ENCODE assay signal across 1 cellular context in genomic region chr17:82273327-82274133, GRCh38.
TF ChIP-seq lines count a peak whose summit lies in the region.

Gene CSNK1D (minus strand): TSS chr17:82273700. CDS start chr17:82273381, 319 bp downstream.

TF ChIP-seq in HepG2, 621 proteins besides CTCF, POLR2A, EP300 and RAD21 (continued from another document and continues in another):
- no peak for TF ChIP-seq AKNA (CRISPR knock-in tag; IDR thresholded peaks at IDR 0.05; ENCODE audit: borderline replicate concordance)
- TF ChIP-seq ZNF512 (CRISPR knock-in tag; IDR thresholded peaks at IDR 0.05) = no peak
- TF ChIP-seq, protein P1, sequence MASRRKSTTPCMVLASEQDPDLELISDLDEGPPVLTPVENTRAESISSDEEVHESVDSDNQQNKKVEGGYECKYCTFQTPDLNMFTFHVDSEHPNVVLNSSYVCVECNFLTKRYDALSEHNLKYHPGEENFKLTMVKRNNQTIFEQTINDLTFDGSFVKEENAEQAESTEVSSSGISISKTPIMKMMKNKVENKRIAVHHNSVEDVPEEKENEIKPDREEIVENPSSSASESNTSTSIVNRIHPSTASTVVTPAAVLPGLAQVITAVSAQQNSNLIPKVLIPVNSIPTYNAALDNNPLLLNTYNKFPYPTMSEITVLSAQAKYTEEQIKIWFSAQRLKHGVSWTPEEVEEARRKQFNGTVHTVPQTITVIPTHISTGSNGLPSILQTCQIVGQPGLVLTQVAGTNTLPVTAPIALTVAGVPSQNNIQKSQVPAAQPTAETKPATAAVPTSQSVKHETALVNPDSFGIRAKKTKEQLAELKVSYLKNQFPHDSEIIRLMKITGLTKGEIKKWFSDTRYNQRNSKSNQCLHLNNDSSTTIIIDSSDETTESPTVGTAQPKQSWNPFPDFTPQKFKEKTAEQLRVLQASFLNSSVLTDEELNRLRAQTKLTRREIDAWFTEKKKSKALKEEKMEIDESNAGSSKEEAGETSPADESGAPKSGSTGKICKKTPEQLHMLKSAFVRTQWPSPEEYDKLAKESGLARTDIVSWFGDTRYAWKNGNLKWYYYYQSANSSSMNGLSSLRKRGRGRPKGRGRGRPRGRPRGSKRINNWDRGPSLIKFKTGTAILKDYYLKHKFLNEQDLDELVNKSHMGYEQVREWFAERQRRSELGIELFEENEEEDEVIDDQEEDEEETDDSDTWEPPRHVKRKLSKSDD (CRISPR knock-in tag; IDR thresholded peaks at IDR 0.05; ENCODE audit: low read depth) = peak; percentile 80
- peak; percentile 82; the same call in 1 of the 2 replicates for TF ChIP-seq ZNF839 (CRISPR knock-in tag; IDR thresholded peaks at IDR 0.05; ENCODE audit: borderline replicate concordance)
- peak; percentile 60; the same call in 1 of the 2 replicates for TF ChIP-seq ZNF552 (CRISPR knock-in tag; IDR thresholded peaks at IDR 0.05; ENCODE audit: borderline replicate concordance)
- TF ChIP-seq KLF12 (CRISPR knock-in tag; IDR thresholded peaks at IDR 0.05; ENCODE audit: borderline replicate concordance) = peak; percentile 74; the same call in 1 of the 2 replicates
- no peak for TF ChIP-seq ZNF660 (CRISPR knock-in tag; IDR thresholded peaks at IDR 0.05; ENCODE audit: borderline replicate concordance, low read depth)
- TF ChIP-seq NBN (conservative IDR thresholded peaks at IDR 0.05) = no peak
- TF ChIP-seq SOX6 (IDR thresholded peaks at IDR 0.05) = no peak
- TF ChIP-seq SOX6 (CRISPR knock-in tag; IDR thresholded peaks at IDR 0.05) = peak; percentile 72
- TF ChIP-seq ZBTB38 (CRISPR knock-in tag; IDR thresholded peaks at IDR 0.05) = peak; percentile 10; the same call in 1 of the 2 replicates
- no peak for TF ChIP-seq ZFP37 (CRISPR knock-in tag; IDR thresholded peaks at IDR 0.05; ENCODE audit: borderline replicate concordance)
- peak; percentile 51; the same call in 1 of the 2 replicates for TF ChIP-seq FOXK1 (CRISPR knock-in tag; IDR thresholded peaks at IDR 0.05; ENCODE audit: borderline replicate concordance, low read depth)
- TF ChIP-seq SPEN (CRISPR knock-in tag; IDR thresholded peaks at IDR 0.05; ENCODE audit: low read depth) = peak; percentile 100; the same call in 1 of the 2 replicates
- TF ChIP-seq SIX1 (CRISPR knock-in tag; IDR thresholded peaks at IDR 0.05; ENCODE audit: borderline replicate concordance) = no peak
- peak; percentile 58 for TF ChIP-seq ZNF781 (CRISPR knock-in tag; IDR thresholded peaks at IDR 0.05; ENCODE audit: borderline replicate concordance, not compliant biosample characterization)
- TF ChIP-seq SALL1 (CRISPR knock-in tag; IDR thresholded peaks at IDR 0.05) = peak; percentile 84
- no peak for TF ChIP-seq ZNF326 (CRISPR knock-in tag; IDR thresholded peaks at IDR 0.05; ENCODE audit: borderline replicate concordance)
- TF ChIP-seq, protein P2, sequence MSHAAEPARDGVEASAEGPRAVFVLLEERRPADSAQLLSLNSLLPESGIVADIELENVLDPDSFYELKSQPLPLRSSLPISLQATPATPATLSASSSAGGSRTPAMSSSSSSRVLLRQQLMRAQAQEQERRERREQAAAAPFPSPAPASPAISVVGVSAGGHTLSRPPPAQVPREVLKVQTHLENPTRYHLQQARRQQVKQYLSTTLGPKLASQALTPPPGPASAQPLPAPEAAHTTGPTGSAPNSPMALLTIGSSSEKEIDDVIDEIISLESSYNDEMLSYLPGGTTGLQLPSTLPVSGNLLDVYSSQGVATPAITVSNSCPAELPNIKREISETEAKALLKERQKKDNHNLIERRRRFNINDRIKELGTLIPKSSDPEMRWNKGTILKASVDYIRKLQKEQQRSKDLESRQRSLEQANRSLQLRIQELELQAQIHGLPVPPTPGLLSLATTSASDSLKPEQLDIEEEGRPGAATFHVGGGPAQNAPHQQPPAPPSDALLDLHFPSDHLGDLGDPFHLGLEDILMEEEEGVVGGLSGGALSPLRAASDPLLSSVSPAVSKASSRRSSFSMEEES (CRISPR knock-in tag; IDR thresholded peaks at IDR 0.05) = peak; percentile 28; the same call in 1 of the 2 replicates
- TF ChIP-seq MAFG (CRISPR knock-in tag; IDR thresholded peaks at IDR 0.05) = no peak
- peak; percentile 92 for TF ChIP-seq ZSCAN31 (CRISPR knock-in tag; IDR thresholded peaks at IDR 0.05; ENCODE audit: low read depth)
- no peak; the same call in 1 of the 2 replicates for TF ChIP-seq ZNF33A (CRISPR knock-in tag; IDR thresholded peaks at IDR 0.05; ENCODE audit: borderline replicate concordance)
- TF ChIP-seq, protein P3, sequence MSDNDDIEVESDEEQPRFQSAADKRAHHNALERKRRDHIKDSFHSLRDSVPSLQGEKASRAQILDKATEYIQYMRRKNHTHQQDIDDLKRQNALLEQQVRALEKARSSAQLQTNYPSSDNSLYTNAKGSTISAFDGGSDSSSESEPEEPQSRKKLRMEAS (IDR thresholded peaks at IDR 0.05) = peak; percentile 89
- peak; percentile 67; the same call in 1 of the 2 replicates for TF ChIP-seq ELF4 (CRISPR knock-in tag; IDR thresholded peaks at IDR 0.05; ENCODE audit: borderline replicate concordance)
- no peak for TF ChIP-seq ZMAT5 (CRISPR knock-in tag; IDR thresholded peaks at IDR 0.05; ENCODE audit: borderline replicate concordance, low read depth)
- peak; percentile 52; the same call in 1 of the 2 replicates for TF ChIP-seq CERS6 (CRISPR knock-in tag; IDR thresholded peaks at IDR 0.05)
- TF ChIP-seq SAP130 (CRISPR knock-in tag; IDR thresholded peaks at IDR 0.05; ENCODE audit: low read depth) = peak; percentile 90
- TF ChIP-seq CAMTA2 (CRISPR knock-in tag; IDR thresholded peaks at IDR 0.05; ENCODE audit: borderline replicate concordance) = peak; percentile 76
- peak; percentile 75; the same call in 1 of the 2 replicates for TF ChIP-seq HOXA5 (CRISPR knock-in tag; IDR thresholded peaks at IDR 0.05)
- peak; percentile 96; the same call in 1 of the 2 replicates for TF ChIP-seq ZNF598 (CRISPR knock-in tag; IDR thresholded peaks at IDR 0.05; ENCODE audit: borderline replicate concordance)
- no peak; the same call in 1 of the 2 replicates for TF ChIP-seq EED (CRISPR knock-in tag; IDR thresholded peaks at IDR 0.05)
- TF ChIP-seq RFXANK (CRISPR knock-in tag; IDR thresholded peaks at IDR 0.05) = peak; percentile 89; the same call in 1 of the 2 replicates
- TF ChIP-seq KDM2A (CRISPR knock-in tag; IDR thresholded peaks at IDR 0.05; ENCODE audit: borderline replicate concordance, low read depth) = peak; percentile 96
- peak; percentile 31; the same call in 1 of the 2 replicates for TF ChIP-seq ZNF777 (CRISPR knock-in tag; IDR thresholded peaks at IDR 0.05)
- peak; percentile 36 for TF ChIP-seq PHF5A (CRISPR knock-in tag; IDR thresholded peaks at IDR 0.05; ENCODE audit: low read depth, unreplicated experiment)
- TF ChIP-seq HOXA7 (CRISPR knock-in tag; IDR thresholded peaks at IDR 0.05) = no peak
- peak; percentile 91 for TF ChIP-seq KAT8 (CRISPR knock-in tag; IDR thresholded peaks at IDR 0.05)
- peak; percentile 57; the same call in 1 of the 2 replicates for TF ChIP-seq ZSCAN29 (CRISPR knock-in tag; conservative IDR thresholded peaks at IDR 0.05)
- peak; percentile 29; the same call in 1 of the 2 replicates for TF ChIP-seq RFX1 (IDR thresholded peaks at IDR 0.05)
- TF ChIP-seq ZNF709 (CRISPR knock-in tag; IDR thresholded peaks at IDR 0.05) = peak; percentile 80
- peak; percentile 59; the same call in 1 of the 2 replicates for TF ChIP-seq KLF13 (CRISPR knock-in tag; IDR thresholded peaks at IDR 0.05)
- TF ChIP-seq PTBP1 (IDR thresholded peaks at IDR 0.05; ENCODE audit: low read depth, low read length, poor library complexity, severe bottlenecking) = no peak
- TF ChIP-seq CCDC6 (CRISPR knock-in tag; IDR thresholded peaks at IDR 0.05) = peak; percentile 91; the same call in 1 of the 2 replicates
- TF ChIP-seq HOXD1 (CRISPR knock-in tag; IDR thresholded peaks at IDR 0.05) = peak; percentile 76; the same call in 1 of the 2 replicates
- TF ChIP-seq ZNF615 (CRISPR knock-in tag; IDR thresholded peaks at IDR 0.05; ENCODE audit: borderline replicate concordance) = peak; percentile 90
- TF ChIP-seq, protein P4, sequence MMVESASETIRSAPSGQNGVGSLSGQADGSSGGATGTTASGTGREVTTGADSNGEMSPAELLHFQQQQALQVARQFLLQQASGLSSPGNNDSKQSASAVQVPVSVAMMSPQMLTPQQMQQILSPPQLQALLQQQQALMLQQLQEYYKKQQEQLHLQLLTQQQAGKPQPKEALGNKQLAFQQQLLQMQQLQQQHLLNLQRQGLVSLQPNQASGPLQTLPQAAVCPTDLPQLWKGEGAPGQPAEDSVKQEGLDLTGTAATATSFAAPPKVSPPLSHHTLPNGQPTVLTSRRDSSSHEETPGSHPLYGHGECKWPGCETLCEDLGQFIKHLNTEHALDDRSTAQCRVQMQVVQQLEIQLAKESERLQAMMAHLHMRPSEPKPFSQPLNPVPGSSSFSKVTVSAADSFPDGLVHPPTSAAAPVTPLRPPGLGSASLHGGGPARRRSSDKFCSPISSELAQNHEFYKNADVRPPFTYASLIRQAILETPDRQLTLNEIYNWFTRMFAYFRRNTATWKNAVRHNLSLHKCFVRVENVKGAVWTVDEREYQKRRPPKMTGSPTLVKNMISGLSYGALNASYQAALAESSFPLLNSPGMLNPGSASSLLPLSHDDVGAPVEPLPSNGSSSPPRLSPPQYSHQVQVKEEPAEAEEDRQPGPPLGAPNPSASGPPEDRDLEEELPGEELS (CRISPR knock-in tag; IDR thresholded peaks at IDR 0.05) = peak; percentile 55
- peak; percentile 63; the same call in 1 of the 2 replicates for TF ChIP-seq ZNF619 (CRISPR knock-in tag; IDR thresholded peaks at IDR 0.05)
- peak; percentile 84 for TF ChIP-seq PHF8 (CRISPR knock-in tag; IDR thresholded peaks at IDR 0.05)
- TF ChIP-seq, protein P5, sequence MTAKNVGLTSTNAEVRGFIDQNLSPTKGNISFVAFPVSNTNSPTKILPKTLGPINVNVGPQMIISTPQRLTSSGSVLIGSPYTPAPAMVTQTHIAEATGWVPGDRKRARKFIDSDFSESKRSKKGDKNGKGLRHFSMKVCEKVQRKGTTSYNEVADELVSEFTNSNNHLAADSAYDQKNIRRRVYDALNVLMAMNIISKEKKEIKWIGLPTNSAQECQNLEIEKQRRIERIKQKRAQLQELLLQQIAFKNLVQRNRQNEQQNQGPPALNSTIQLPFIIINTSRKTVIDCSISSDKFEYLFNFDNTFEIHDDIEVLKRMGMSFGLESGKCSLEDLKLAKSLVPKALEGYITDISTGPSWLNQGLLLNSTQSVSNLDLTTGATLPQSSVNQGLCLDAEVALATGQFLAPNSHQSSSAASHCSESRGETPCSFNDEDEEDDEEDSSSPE (CRISPR knock-in tag; IDR thresholded peaks at IDR 0.05) = peak; percentile 27; the same call in 1 of the 2 replicates
